ENCODE assay signal across 9 cellular contexts in genomic region chr3:114121996-114122709, GRCh38. TPM values are rescaled to one million over a fixed set of nuclear protein-coding genes. Genes with fewer than 3 reads are reported as not detected.
DNase-seq lines count a peak whose midpoint lies in the region; ATAC-seq and TF ChIP-seq lines count a peak whose summit lies in the region.
"Had no signal": no experiment of that assay in that cellular context is flagged by ENCODE, and none has a peak within 500 bp of the region (broad histone marks: within the 10 kb centered on the region; RNA-seq: fewer than 3 reads in every experiment).

No MANE protein-coding gene starts in this region.

- no peaks in the 10 kb centered on the region for H3K36me3 Mint-ChIP-seq in immature natural killer cell

- H3K27me3 Mint-ChIP-seq in immature natural killer cell (ENCODE audit: low read depth in 3 of 3): peaks cover 3 to 7% (median 7%) of the 10 kb centered on the region in 3 donors

- no peaks in the 10 kb centered on the region for H3K36me3 ChIP-seq in adipocyte (ENCODE audit: control insufficient read depth, insufficient read depth, low read length, severe bottlenecking)
- no peaks in the 10 kb centered on the region for H3K36me3 ChIP-seq in left ventricle myocardium inferior

- DNase-seq in M059J (ENCODE audit: low read depth): peak; percentile 92
- DNase-seq in adipocyte (ENCODE audit: low read depth): peak; percentile 9
- no peak for DNase-seq in left ventricle myocardium inferior
- peak; percentile 26 for DNase-seq in smooth muscle cell of the brain vasculature (ENCODE audit: low read depth, low spot score)
- DNase-seq in SHP77 treated with DMSO at 0.1 percent for 48 hours (lab: John Stamatoyannopoulos, UW): no peak
- DNase-seq in Kasumi-1 (lab: John Stamatoyannopoulos, UW): no peak
- no peak for DNase-seq in immature natural killer cell

- H3K9me3 ChIP-seq in adipocyte (ENCODE audit: control insufficient read depth, low read length) (no peaks in the 10 kb centered on the region), left ventricle myocardium inferior (replicated peaks) (no peaks in the 10 kb centered on the region)

- intact Hi-C loops in left ventricle myocardium inferior (cut with micrococcal nuclease): no loop called here

- no peaks in the 10 kb centered on the region for H3K4me1 Mint-ChIP-seq in immature natural killer cell

- H3K4me1 ChIP-seq in adipocyte (ENCODE audit: control insufficient read depth, insufficient read depth, low read length) (peaks cover 9% of the 10 kb centered on the region), left ventricle myocardium inferior (peaks cover 29% of the 10 kb centered on the region)

- H3K4me3 ChIP-seq in adipocyte (ENCODE audit: low read length) (no peak overlapping the region), left ventricle myocardium inferior (no peak overlapping the region)

- no peak overlapping the region for H3K27ac Mint-ChIP-seq in immature natural killer cell

- no peaks in the 10 kb centered on the region for H3K9me3 Mint-ChIP-seq in immature natural killer cell

- H3K27me3 ChIP-seq in adipocyte (replicated peaks; ENCODE audit: control insufficient read depth, insufficient read depth, low read length) (no peaks in the 10 kb centered on the region), left ventricle myocardium inferior (ENCODE audit: low read depth) (no peaks in the 10 kb centered on the region)

- no peak for ATAC-seq in HG03108 (IDR thresholded peaks at IDR 0.05; ENCODE audit: unreplicated experiment)

- H3K9ac ChIP-seq in adipocyte (ENCODE audit: low read length): no peak overlapping the region

- H3K27ac ChIP-seq in left ventricle myocardium inferior (replicated peaks): peak overlapping the region; percentile 82

- no peak for TF ChIP-seq CTCF in left ventricle myocardium inferior (IDR thresholded peaks at IDR 0.05; ENCODE audit: borderline replicate concordance)

- no peak overlapping the region for H3K4me3 Mint-ChIP-seq in immature natural killer cell

RNA-seq across cellular contexts. Expression of gene DRD3, which starts 56.7 kb away (rescaled TPM):
- total RNA-seq in M059J (2014; rRNA removed; shearing (Covaris generic)): not detected in 2 replicates
- not detected for total RNA-seq in left ventricle myocardium inferior
- polyA plus RNA-seq in immature natural killer cell: under 1 TPM in 1 of 3 donors, not detected in 2; 0.20 TPM
- total RNA-seq: subcutaneous adipose tissue had no signal

Comparison
In these comparisons a context has a peak if more than half of its experiments do, and no peak if none do; other contexts are left out.
1. DNase-seq: peak in M059J (single experiment), adipocyte (single experiment) and smooth muscle cell of the brain vasculature (single experiment); none in left ventricle myocardium inferior (single experiment), SHP77 treated with DMSO at 0.1 percent for 48 hours (single experiment), Kasumi-1 (0 of 2) and immature natural killer cell (0 of 3).